ENCODE assay signal across 12 cellular contexts in genomic region chr7:27994639-27995038, GRCh38.
DNase-seq lines count a peak whose midpoint lies in the region; ATAC-seq and TF ChIP-seq lines count a peak whose summit lies in the region.
"Had no signal": no experiment of that assay in that cellular context is flagged by ENCODE, and none has a peak within 500 bp of the region (broad histone marks: within the 10 kb centered on the region; RNA-seq: fewer than 3 reads in every experiment).

No MANE protein-coding gene starts in this region.

- TF ChIP-seq CTCF in mucosa of descending colon (IDR thresholded peaks at IDR 0.05) (no peak), gastroesophageal sphincter (IDR thresholded peaks at IDR 0.05) (no peak)

- peaks cover 15% of the 10 kb centered on the region for H3K4me1 ChIP-seq in mucosa of descending colon (ENCODE audit: low read depth)
- peaks cover 10 to 64% (median 20%) of the 10 kb centered on the region in 3 donors for H3K4me1 ChIP-seq in gastroesophageal sphincter

- H3K4me3 ChIP-seq in mucosa of descending colon (no peak overlapping the region), gastroesophageal sphincter (no peak overlapping the region)

- peak; percentile 95 for DNase-seq in DMS153 (lab: John Stamatoyannopoulos, UW)
- DNase-seq in KBM-7 = peak; percentile 38
- DNase-seq in SHP77 treated with DMSO at 0.1 percent for 48 hours (lab: John Stamatoyannopoulos, UW) = peak; percentile 91
- DNase-seq in mucosa of descending colon = peak in 2 of 3 donors; percentile 37 to 54
- no peak for DNase-seq in posterior cingulate gyrus
- no peak for DNase-seq in NCI-H526 treated with DMSO at 0.1 percent for 48 hours (lab: John Stamatoyannopoulos, UW)
- DNase-seq: activated CD4-positive, CD25-positive, alpha-beta regulatory T cell treated with anti-CD3 and anti-CD28 coated beads, Interleukin-2, amount 50 U/mL, for 72 hours; activated naive CD8-positive, alpha-beta T cell treated with anti-CD3 and anti-CD28 coated beads for 36 hours; erythroblast; NCI-H2171 had no signal

- ATAC-seq in mucosa of descending colon (peak; percentile 93), HG03025 (IDR thresholded peaks at IDR 0.05; ENCODE audit: low FRiP score, unreplicated experiment) (no peak), gastroesophageal sphincter (no peak)

- in situ Hi-C loops in KBM-7 (cut with MboI; ENCODE audit: low pct_unique_long_range_greater_than_20kb, low sequenced_read_pairs) = no loop called here

- no peak overlapping the region for H3K27ac ChIP-seq in gastroesophageal sphincter

- H3K36me3 ChIP-seq in mucosa of descending colon (ENCODE audit: low read depth) (no peaks in the 10 kb centered on the region), gastroesophageal sphincter (no peaks in the 10 kb centered on the region)

- TF ChIP-seq POLR2A in gastroesophageal sphincter (IDR thresholded peaks at IDR 0.05) = no peak

- no peak for TF ChIP-seq EP300 in gastroesophageal sphincter (IDR thresholded peaks at IDR 0.05)

- intact Hi-C loops in mucosa of descending colon (cut with DNase I, micrococcal nuclease) (no loop called here), posterior cingulate gyrus (cut with DNase I) (no loop called here)

- WGBS in gastroesophageal sphincter (ENCODE audit: low coverage in 1 of 2), 2 donors = 18 to 50% methylated on average over 1 to 2 of the region's 2 CpGs

- H3K27me3 ChIP-seq in gastroesophageal sphincter = no peaks in the 10 kb centered on the region

- H3K9me3 ChIP-seq in mucosa of descending colon (no peaks in the 10 kb centered on the region), gastroesophageal sphincter (no peaks in the 10 kb centered on the region)

Comparison
In these comparisons a context has a peak if more than half of its experiments do, and no peak if none do; other contexts are left out.
1. DNase-seq: peak in DMS153 (single experiment), KBM-7 (single experiment), SHP77 treated with DMSO at 0.1 percent for 48 hours (single experiment) and mucosa of descending colon (2 of 3); none in posterior cingulate gyrus (0 of 10) and NCI-H526 treated with DMSO at 0.1 percent for 48 hours (single experiment).